Comparison of ENCODE assay signal across 8 cellular contexts in the genomic region with DNA sequence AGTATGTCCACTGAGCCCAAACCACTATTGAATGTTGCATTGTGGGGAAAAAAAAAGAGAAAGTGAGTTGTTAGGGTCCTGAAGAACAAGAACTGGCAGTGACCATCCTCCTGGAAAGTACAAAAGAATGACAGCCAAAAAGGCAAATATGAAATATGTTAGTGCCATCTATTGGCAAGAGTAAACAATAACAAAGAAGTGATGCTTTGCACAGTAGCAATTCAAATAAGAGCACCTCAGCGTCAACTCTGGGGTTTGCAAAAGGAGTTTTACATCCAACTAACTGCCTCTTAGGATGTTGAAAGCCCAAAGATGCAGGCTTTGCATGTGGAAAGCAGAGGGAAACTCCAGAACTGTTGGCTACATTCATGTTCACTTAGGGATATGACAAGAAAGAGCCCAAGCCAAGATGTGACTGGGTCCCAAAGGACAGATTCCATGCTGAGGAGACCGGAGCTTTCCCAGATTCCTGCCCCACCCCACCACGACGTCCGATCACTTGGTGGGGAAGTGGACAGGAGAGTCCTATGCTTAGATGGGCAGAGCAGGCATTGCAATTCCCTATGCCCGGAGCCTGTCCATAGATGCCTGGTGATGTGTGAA. TPM values are rescaled to one million over a fixed set of nuclear protein-coding genes. Genes with fewer than 3 reads are reported as not detected.
DNase-seq lines count a peak whose midpoint lies in the region; ATAC-seq and TF ChIP-seq lines count a peak whose summit lies in the region.

No MANE protein-coding gene starts in this region.

- no peak overlapping the region for H3K27ac ChIP-seq in osteoblast (ENCODE audit: low read depth, low read length)

- peak; percentile 65 for DNase-seq in DMS53 (lab: John Stamatoyannopoulos, UW)
- peak; percentile 23 for DNase-seq in astrocyte of the spinal cord (ENCODE audit: low read depth, low spot score)
- no peak for DNase-seq in osteoblast (ENCODE audit: insufficient read length, low spot score, missing footprints)
- DNase-seq in COLO668 (lab: John Stamatoyannopoulos, UW; ENCODE audit: unreplicated experiment): no peak
- DNase-seq in stimulated activated CD4-positive, alpha-beta T cell treated with anti-CD3 and anti-CD28 coated beads, Interleukin-4, amount 100 ng/mL, for 24 hours: no peak
- no peak for DNase-seq in DMS153 treated with DMSO at 0.1 percent for 48 hours (lab: John Stamatoyannopoulos, UW; ENCODE audit: unreplicated experiment)

- H3K36me3 ChIP-seq in osteoblast (ENCODE audit: insufficient read depth, low read length): no peaks in the 10 kb centered on the region

- ATAC-seq in GM18907 (IDR thresholded peaks at IDR 0.05; ENCODE audit: unreplicated experiment): peak; percentile 56

- in situ Hi-C loops in astrocyte of the spinal cord (cut with HindIII; ENCODE audit: low sequenced_read_pairs): no loop called here

- H3K27me3 ChIP-seq in osteoblast (ENCODE audit: insufficient read depth, low read length): no peaks in the 10 kb centered on the region

- H3K79me2 ChIP-seq in osteoblast (ENCODE audit: insufficient read depth, low read length): no peaks in the 10 kb centered on the region

- no peak overlapping the region for H3K4me2 ChIP-seq in osteoblast (ENCODE audit: insufficient read depth, low read length)

- H3K9me3 ChIP-seq in osteoblast (ENCODE audit: low read depth, low read length): no peaks in the 10 kb centered on the region

- H3K4me3 ChIP-seq in astrocyte of the spinal cord (ENCODE audit: low read depth, low read length): no peak overlapping the region
- no peak overlapping the region for H3K4me3 ChIP-seq in osteoblast (ENCODE audit: insufficient read depth, low read length)

- H3K4me1 ChIP-seq in osteoblast (ENCODE audit: insufficient read depth, low read length): no peaks in the 10 kb centered on the region

- no peak overlapping the region for H2AFZ ChIP-seq in osteoblast (ENCODE audit: low read length)

- no peaks in the 10 kb centered on the region for H4K20me1 ChIP-seq in osteoblast (ENCODE audit: insufficient read depth, low read length)

- TF ChIP-seq CTCF in LNCAP (IDR thresholded peaks at IDR 0.05) (peak; percentile 43; the same call in 1 of the 2 replicates), astrocyte of the spinal cord (IDR thresholded peaks at IDR 0.05; ENCODE audit: low read depth, low read length) (no peak), osteoblast (IDR thresholded peaks at IDR 0.05; ENCODE audit: extremely low read depth, low read depth, low read length) (peak; percentile 32)

RNA-seq across cellular contexts. Expression of gene TRABD2A, which starts 15.6 kb away (rescaled TPM):
- total RNA-seq in osteoblast: 2.9 and 3.5 TPM in 2 replicates

RNA-seq across cellular contexts. Expression of gene TMSB10, which starts 40.2 kb away (rescaled TPM):
- total RNA-seq in osteoblast: 3,633 and 4,065 TPM in 2 replicates

Comparison
In these comparisons a context has a peak if more than half of its experiments do, and no peak if none do; other contexts are left out.
1. DNase-seq: peak in DMS53 (single experiment) and astrocyte of the spinal cord (single experiment); none in osteoblast (single experiment), COLO668 (single experiment), stimulated activated CD4-positive, alpha-beta T cell treated with anti-CD3 and anti-CD28 coated beads, Interleukin-4, amount 100 ng/mL, for 24 hours (single experiment) and DMS153 treated with DMSO at 0.1 percent for 48 hours (single experiment).